ENCODE assay signal across 8 cellular contexts in the genomic region with DNA sequence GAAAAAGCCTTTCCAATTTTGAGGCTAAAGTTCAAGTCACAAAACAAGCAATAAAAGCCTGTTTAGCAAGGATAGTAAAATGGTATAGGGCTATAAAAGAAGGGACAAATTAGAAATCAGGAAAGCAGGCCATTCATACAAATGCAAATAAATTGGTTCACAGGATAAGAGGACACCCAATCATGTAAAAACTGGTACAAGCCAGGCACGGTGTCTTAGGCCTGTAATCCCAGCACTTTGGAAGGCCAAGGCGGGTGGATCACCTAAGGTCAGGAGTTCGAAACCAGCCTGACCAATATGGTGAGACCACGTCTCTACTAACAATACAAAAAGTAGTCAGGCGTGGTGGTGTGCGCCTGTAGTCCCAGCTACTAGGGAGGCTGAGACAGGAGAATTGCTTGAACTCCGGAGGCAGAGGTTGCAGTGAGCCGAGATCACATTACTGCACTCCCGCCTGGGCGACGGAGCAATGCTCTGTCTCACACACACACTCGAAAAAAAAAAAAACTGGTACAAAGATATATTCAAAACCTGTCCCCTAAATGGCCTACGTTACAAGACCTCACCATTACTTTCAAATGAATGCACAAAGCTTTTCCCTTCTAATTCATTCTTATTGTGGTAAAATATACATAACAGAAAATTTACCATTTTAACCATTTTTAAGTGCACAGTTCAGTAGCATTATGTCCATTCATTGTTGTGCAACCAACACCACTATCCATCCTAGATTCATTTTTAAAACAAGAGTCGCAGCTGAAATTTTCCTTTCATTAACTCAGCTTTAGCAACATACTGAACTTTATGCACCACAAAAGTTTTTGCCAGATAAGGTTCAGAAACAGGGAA. TPM values are rescaled to one million over a fixed set of nuclear protein-coding genes. Genes with fewer than 3 reads are reported as not detected.
DNase-seq lines count a peak whose midpoint lies in the region; ATAC-seq and TF ChIP-seq lines count a peak whose summit lies in the region.

No MANE protein-coding gene starts in this region.

- peak overlapping the region; percentile 37 for H3K4ac ChIP-seq in mesendoderm (ENCODE audit: low read depth, low read length)

- TF ChIP-seq CTCF in heart right ventricle (IDR thresholded peaks at IDR 0.05) (no peak), brain microvascular endothelial cell (IDR thresholded peaks at IDR 0.05; ENCODE audit: low read depth, low read length, missing control alignments) (no peak), uterus (IDR thresholded peaks at IDR 0.05) (no peak)

- no peak overlapping the region for H3K18ac ChIP-seq in mesendoderm (ENCODE audit: low read length)

- H2BK15ac ChIP-seq in mesendoderm (replicated peaks; ENCODE audit: low read depth), result no peak overlapping the region

- H2AK5ac ChIP-seq in mesendoderm (ENCODE audit: low read length), result no peak overlapping the region

- H3K36me3 ChIP-seq in heart right ventricle (peaks cover 0 to 4% (median 0%) of the 10 kb centered on the region in 9 donors), brain microvascular endothelial cell (replicated peaks) (no peaks in the 10 kb centered on the region), mesendoderm (ENCODE audit: control insufficient read depth, insufficient read depth, low read length) (no peaks in the 10 kb centered on the region), uterus (no peaks in the 10 kb centered on the region)

- in situ Hi-C loops in brain microvascular endothelial cell (cut with HindIII; ENCODE audit: low pct_ligation_motif_present, low sequenced_read_pairs), result no loop called here

- no peaks in the 10 kb centered on the region for H3K27me3 ChIP-seq in heart right ventricle
- H3K27me3 ChIP-seq in brain microvascular endothelial cell (replicated peaks), result no peaks in the 10 kb centered on the region
- no peaks in the 10 kb centered on the region for H3K27me3 ChIP-seq in mesendoderm (ENCODE audit: insufficient read depth, low read length, poor library complexity)
- no peaks in the 10 kb centered on the region for H3K27me3 ChIP-seq in uterus

- H3K9me3 ChIP-seq in heart right ventricle, result no peaks in the 10 kb centered on the region
- H3K9me3 ChIP-seq in uterus, result no peaks in the 10 kb centered on the region

- peaks cover 11% of the 10 kb centered on the region for H3K79me2 ChIP-seq in mesendoderm (ENCODE audit: control insufficient read depth, insufficient read depth, low read length)

- no peak overlapping the region for H2BK120ac ChIP-seq in mesendoderm (ENCODE audit: low read depth, low read length)

- H3K4me1 ChIP-seq in heart right ventricle (peaks cover 0 to 28% (median 18%) of the 10 kb centered on the region in 9 donors), mesendoderm (ENCODE audit: control insufficient read depth, low read depth, low read length) (no peaks in the 10 kb centered on the region), uterus (peaks cover 3 to 4% of the 10 kb centered on the region in 2 donors)

- peak overlapping the region; percentile 81 for H3K56ac ChIP-seq in mesendoderm (ENCODE audit: low read length)

- H3K4me2 ChIP-seq in mesendoderm (ENCODE audit: low read length), result peak overlapping the region; percentile 96

- H4K5ac ChIP-seq in mesendoderm (ENCODE audit: low read length), result peak overlapping the region; percentile 59

- intact Hi-C loops in heart right ventricle (cut with DNase I), result loop anchor here in 1 of 10 donors (5.0 to 10.0 kb wide), 2 partner anchors 40 to 607 kb away; no protein-coding TSS in a partner anchor
- intact Hi-C loops in left ventricle myocardium superior (cut with micrococcal nuclease), result no loop called here
- intact Hi-C loops in uterus (cut with DNase I; ENCODE audit: low total_unique reads), result no loop called here

- H3K23ac ChIP-seq in mesendoderm (ENCODE audit: low read length), result no peak overlapping the region

- TF ChIP-seq POLR2A in uterus (IDR thresholded peaks at IDR 0.05), result no peak

- ATAC-seq in heart right ventricle, result no peak
- ATAC-seq in left ventricle myocardium superior, result no peak
- no peak for ATAC-seq in HG03457 (IDR thresholded peaks at IDR 0.05; ENCODE audit: unreplicated experiment)

- H3K27ac ChIP-seq in heart right ventricle, result peak overlapping the region in 8 of 10 donors; percentile 84 to 94 (median 87)
- H3K27ac ChIP-seq in brain microvascular endothelial cell, result peak overlapping the region; percentile 34
- H3K27ac ChIP-seq in mesendoderm (ENCODE audit: low read depth, low read length), result no peak overlapping the region
- peak overlapping the region; percentile 93 to 94 for H3K27ac ChIP-seq in uterus

- no peak overlapping the region for H2BK5ac ChIP-seq in mesendoderm (ENCODE audit: low read length)

- DNase-seq in heart right ventricle (no peak), left ventricle myocardium superior (no peak), brain microvascular endothelial cell (no peak), mesendoderm (no peak), uterus (no peak), DMS153 treated with DMSO at 0.1 percent for 48 hours (lab: John Stamatoyannopoulos, UW; ENCODE audit: unreplicated experiment) (no peak)
- no peak for DNase-seq in stimulated activated CD4-positive, alpha-beta T cell treated with anti-CD3 and anti-CD28 coated beads, Interleukin-4, amount 100 ng/mL, for 4 hours

- peak overlapping the region; percentile 76 for H3K9ac ChIP-seq in mesendoderm (ENCODE audit: low read length)

- H3K79me1 ChIP-seq in mesendoderm (ENCODE audit: low read length), result peaks cover 1% of the 10 kb centered on the region

- 89 to 91% methylated on average over 14 of the region's 14 CpGs for WGBS in heart right ventricle, 2 donors
- WGBS in mesendoderm (ENCODE audit: extremely low coverage, insufficient coverage, low lambda C conversion rate), result no CpG with 5 or more reads among the region's 14 CpGs

- no peak overlapping the region for H4K8ac ChIP-seq in mesendoderm (ENCODE audit: low read depth, low read length)

- H3K4me3 ChIP-seq in heart right ventricle, result peak overlapping the region; percentile 65 to 100 (median 98)
- peak overlapping the region; percentile 71 for H3K4me3 ChIP-seq in brain microvascular endothelial cell (ENCODE audit: low read depth, low read length)
- H3K4me3 ChIP-seq in mesendoderm (ENCODE audit: low read length), result peak overlapping the region; percentile 73
- peak overlapping the region; percentile 76 to 87 for H3K4me3 ChIP-seq in uterus

RNA-seq across cellular contexts. Expression of a gene that starts 1.1 kb away (rescaled TPM):
- total RNA-seq in heart right ventricle (10 to 100 TPM; 10.5 to 18.0 (median 12.8) TPM), left ventricle myocardium superior (14.1 TPM), uterus (10 to 100 TPM; 17.1 to 99.5 (median 35.8) TPM)
- 10 to 100 TPM in 1 of 2 donors, 1 to 10 TPM in 1; 4.8 to 13.7 TPM for polyA plus RNA-seq in heart right ventricle
- polyA plus RNA-seq in mesendoderm (2013, experiment 1 of 2), result 16.8 TPM
- polyA plus RNA-seq in mesendoderm (2013, experiment 2 of 2), result 17.0 TPM
